ENCODE assay signal across 28 cellular contexts in the genomic region with DNA sequence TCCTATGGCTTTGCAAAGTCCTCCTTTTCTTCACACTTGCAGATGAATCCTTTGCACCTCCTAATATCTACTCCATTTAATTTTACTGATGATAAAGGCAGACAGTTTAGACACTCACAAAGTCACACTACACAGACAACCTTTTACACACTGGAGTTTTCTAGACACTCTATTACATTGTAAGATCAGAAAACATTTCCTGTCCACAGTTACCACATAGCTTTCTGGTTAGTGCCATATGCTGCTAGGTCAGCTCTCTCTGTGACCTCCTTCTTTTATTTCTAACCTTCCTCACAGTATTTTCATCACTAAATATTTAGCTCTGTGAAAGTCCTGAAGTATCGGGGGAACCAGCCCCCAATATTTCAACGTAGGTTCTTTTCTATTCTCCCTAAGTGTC. TPM values are rescaled to one million over a fixed set of nuclear protein-coding genes. Genes with fewer than 3 reads are reported as not detected.
"Had no signal": no experiment of that assay in that cellular context is flagged by ENCODE, and none has a peak within 500 bp of the region (broad histone marks: within the 10 kb centered on the region; RNA-seq: fewer than 3 reads in every experiment).

No MANE protein-coding gene starts in this region.

- H3K27ac Mint-ChIP-seq: activated naive CD4-positive, alpha-beta T cell treated with anti-CD3 and anti-CD28 coated beads, Interleukin-2, amount 10 ng/mL, durations not matched to agents 7 days and 5 days; activated naive CD8-positive, alpha-beta T cell treated with anti-CD3 and anti-CD28 coated beads, Interleukin-2, amount 50 U/mL, for 24 hours; activated T-cell treated with anti-CD3 and anti-CD28 coated beads, Interleukin-2, amount 50 U/mL, for 72 hours; brain; nephron; T-helper 1 cell treated with Interleukin-12 subunit alpha and Interleukin-12 subunit beta and Interleukin-4 antibody, amounts not matched to agents 30 μg/mL and 1 μg/mL, for 36 hours; type B pancreatic cell; WTC11 had no signal

- H3K27me3 ChIP-seq: hepatocyte, neutrophil, ovary, right atrium auricular region had no signal

- H3K27me3 Mint-ChIP-seq: type B pancreatic cell had no signal

- H3K9me3 ChIP-seq: neutrophil, ovary, prostate gland, right atrium auricular region, thoracic aorta had no signal

- ATAC-seq: activated naive CD8-positive, alpha-beta T cell treated with anti-CD3 and anti-CD28 coated beads, Interleukin-2, amount 50 U/mL, for 24 hours; activated T-cell treated with anti-CD3 and anti-CD28 coated beads, Interleukin-2, amount 50 U/mL, for 72 hours; left ventricle myocardium superior; WTC11 had no signal

- H3K27ac ChIP-seq: hepatocyte, neutrophil, ovary, prostate gland, right atrium auricular region, thoracic aorta had no signal

- H3K4me3 ChIP-seq: hepatocyte, ovary, prostate gland, right atrium auricular region, thoracic aorta had no signal

- H3K4me3 Mint-ChIP-seq: activated naive CD4-positive, alpha-beta T cell treated with anti-CD3 and anti-CD28 coated beads, Interleukin-2, amount 10 ng/mL, durations not matched to agents 7 days and 5 days; activated naive CD8-positive, alpha-beta T cell treated with anti-CD3 and anti-CD28 coated beads, Interleukin-2, amount 50 U/mL, for 24 hours; activated T-cell treated with anti-CD3 and anti-CD28 coated beads, Interleukin-2, amount 50 U/mL, for 72 hours; brain; nephron; T-helper 1 cell treated with Interleukin-12 subunit alpha and Interleukin-12 subunit beta and Interleukin-4 antibody, amounts not matched to agents 30 μg/mL and 1 μg/mL, for 36 hours; type B pancreatic cell; WTC11 had no signal

- H3K9me3 Mint-ChIP-seq: activated naive CD4-positive, alpha-beta T cell treated with anti-CD3 and anti-CD28 coated beads, Interleukin-2, amount 10 ng/mL, durations not matched to agents 7 days and 5 days; activated naive CD8-positive, alpha-beta T cell treated with anti-CD3 and anti-CD28 coated beads, Interleukin-2, amount 50 U/mL, for 24 hours; activated T-cell treated with anti-CD3 and anti-CD28 coated beads, Interleukin-2, amount 50 U/mL, for 72 hours; brain; nephron; T-helper 1 cell treated with Interleukin-12 subunit alpha and Interleukin-12 subunit beta and Interleukin-4 antibody, amounts not matched to agents 30 μg/mL and 1 μg/mL, for 36 hours; type B pancreatic cell; WTC11 had no signal

- H3K4me1 ChIP-seq: prostate gland, right atrium auricular region had no signal

- DNase-seq: activated CD8-positive, alpha-beta memory T cell treated with anti-CD3 and anti-CD28 coated beads, Interleukin-2, amount 50 U/mL, for 4 hours; activated effector memory CD4-positive, alpha-beta T cell treated with Interleukin-2 at 50 U/mL for 16 hours; activated naive CD4-positive, alpha-beta T cell treated with anti-CD3 and anti-CD28 coated beads, Interleukin-2, amount 10 ng/mL, durations not matched to agents 7 days and 5 days; activated naive CD8-positive, alpha-beta T cell treated with anti-CD3 and anti-CD28 coated beads, Interleukin-2, amount 50 U/mL, for 24 hours; activated T-cell treated with anti-CD3 and anti-CD28 coated beads, Interleukin-2, amount 50 U/mL, for 72 hours; aorta; caudate nucleus; effector memory CD4-positive, alpha-beta T cell; glutamatergic neuron; left ventricle myocardium superior; midbrain; ovary; stimulated activated CD4-positive, alpha-beta T cell treated with anti-CD3 and anti-CD28 coated beads, Interleukin-4, amount 100 ng/mL, for 24 hours; stimulated activated naive CD4-positive, alpha-beta T cell treated with Interleukin-2 at 50 U/mL for 16 hours; T1000 had no signal

- H3K36me3 ChIP-seq: neutrophil, ovary, prostate gland, right atrium auricular region, thoracic aorta had no signal

- H3K4me1 Mint-ChIP-seq: activated naive CD4-positive, alpha-beta T cell treated with anti-CD3 and anti-CD28 coated beads, Interleukin-2, amount 10 ng/mL, durations not matched to agents 7 days and 5 days; activated naive CD8-positive, alpha-beta T cell treated with anti-CD3 and anti-CD28 coated beads, Interleukin-2, amount 50 U/mL, for 24 hours; brain; nephron had no signal

- H3K36me3 Mint-ChIP-seq: activated naive CD4-positive, alpha-beta T cell treated with anti-CD3 and anti-CD28 coated beads, Interleukin-2, amount 10 ng/mL, durations not matched to agents 7 days and 5 days; brain; type B pancreatic cell; WTC11 had no signal

RNA-seq across cellular contexts. Expression of gene SH2D1B, which starts 5.1 kb away (rescaled TPM):
- total RNA-seq: dermis microvascular lymphatic vessel endothelial cell, frontal cortex, hepatocyte, prostate gland, WTC11 had no signal
- polyA plus RNA-seq: hepatocyte had no signal

RNA-seq across cellular contexts. Expression of gene SPATA46, which starts 30.2 kb away (rescaled TPM):
- total RNA-seq: activated T-cell treated with anti-CD3 and anti-CD28 coated beads, Interleukin-2, amount 50 U/mL, for 72 hours; aorta; dermis microvascular lymphatic vessel endothelial cell; frontal cortex; hepatocyte; left ventricle myocardium superior; ovary; right atrium auricular region; thoracic aorta; WTC11 had no signal
- polyA plus RNA-seq: aorta, esophagus, hepatocyte, ovary had no signal
